In the genomic region with DNA sequence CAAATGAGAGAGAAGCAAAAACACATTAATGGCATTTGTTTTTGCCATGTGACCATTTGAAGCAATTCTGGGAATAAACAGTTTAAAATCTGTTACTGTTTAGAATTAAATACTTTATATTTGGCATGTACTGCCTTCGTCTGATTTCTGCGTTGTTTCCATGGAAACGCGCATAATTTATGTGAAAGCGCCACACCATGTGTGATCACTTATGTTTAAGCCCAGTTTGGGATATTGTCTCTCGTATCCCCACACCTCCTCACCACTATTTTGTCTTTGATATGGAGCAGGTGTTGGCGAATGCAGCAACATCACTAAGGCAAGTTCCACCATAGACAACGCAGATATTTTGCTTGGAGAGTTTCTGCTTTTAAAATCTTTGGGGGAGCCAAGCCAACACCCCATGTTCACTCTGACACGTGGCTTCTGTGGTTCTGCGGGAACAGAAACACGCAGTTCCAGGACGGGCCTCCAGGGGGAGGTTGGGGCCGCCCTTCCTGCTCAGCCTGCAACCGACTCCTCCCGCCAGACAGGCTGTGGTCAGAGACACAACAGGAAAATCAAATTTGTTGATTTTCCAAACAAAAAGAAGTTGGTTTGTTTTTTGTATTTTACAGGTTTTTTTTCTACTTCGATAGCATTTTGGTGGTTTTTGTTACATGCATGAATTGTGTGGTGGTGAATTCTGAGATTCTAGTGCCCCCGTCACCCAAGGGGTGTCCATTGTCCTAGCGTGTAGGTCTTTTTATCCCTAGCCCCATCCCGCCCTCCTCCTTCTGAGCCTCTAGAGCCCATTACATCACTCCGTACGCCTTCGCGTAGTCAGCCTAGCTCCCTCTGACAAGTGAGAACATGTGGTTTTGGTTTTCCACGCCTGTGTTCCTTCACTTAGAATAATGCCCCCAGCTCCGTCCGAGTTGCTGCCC, we compare ENCODE assay signal across 8 cellular contexts.
DNase-seq lines count a peak whose midpoint lies in the region; ATAC-seq and TF ChIP-seq lines count a peak whose summit lies in the region.

No MANE protein-coding gene starts in this region.

- no peak overlapping the region for H3K9ac ChIP-seq in GM23248

- peak; percentile 78 for DNase-seq in GM23248
- peak; percentile 36 for DNase-seq in SW480 (ENCODE audit: low spot score)
- no peak for DNase-seq in astrocyte of the cerebellum (ENCODE audit: low read depth)
- DNase-seq in hepatic stellate cell (ENCODE audit: low spot score), result peak; percentile 75

- H3K4me3 ChIP-seq in GM23248 (peak overlapping the region; percentile 39), astrocyte of the cerebellum (ENCODE audit: low read depth, low read length) (no peak overlapping the region), skin epidermis (no peak overlapping the region)

- no peaks in the 10 kb centered on the region for H3K36me3 ChIP-seq in GM23248 (ENCODE audit: low read depth)

- in situ Hi-C loops in GM23248 (cut with MboI), result no loop called here
- in situ Hi-C loops in astrocyte of the cerebellum (cut with HindIII; ENCODE audit: low sequenced_read_pairs), result no loop called here

- TF ChIP-seq CTCF in C4-2B (conservative IDR thresholded peaks at IDR 0.05) (peak; percentile 87), astrocyte of the cerebellum (IDR thresholded peaks at IDR 0.05; ENCODE audit: low read depth, low read length, missing control alignments) (peak; percentile 51)

- H3K27ac ChIP-seq in C4-2B (no peak overlapping the region), GM23248 (no peak overlapping the region), skin epidermis (peak overlapping the region in 11 of 21 experiments; percentile 0 to 80 (median 65))

- peak overlapping the region; percentile 56 for H2AFZ ChIP-seq in GM23248

- no peaks in the 10 kb centered on the region for H3K4me1 ChIP-seq in GM23248 (ENCODE audit: insufficient read depth)

- H3K9me2 ChIP-seq in GM23248 (ENCODE audit: insufficient read depth), result no peaks in the 10 kb centered on the region

- ATAC-seq in HG02759 (IDR thresholded peaks at IDR 0.05; ENCODE audit: unreplicated experiment) (no peak), HG03135 (IDR thresholded peaks at IDR 0.05; ENCODE audit: unreplicated experiment) (no peak)

- peaks cover 18% of the 10 kb centered on the region for H3K27me3 ChIP-seq in GM23248 (replicated peaks; ENCODE audit: insufficient read depth)

- H3K9me3 ChIP-seq in GM23248 (ENCODE audit: low read depth), result no peaks in the 10 kb centered on the region

- peak overlapping the region; percentile 54 for H3K4me2 ChIP-seq in GM23248 (ENCODE audit: unreplicated experiment)

- no peaks in the 10 kb centered on the region for H4K20me1 ChIP-seq in GM23248 (ENCODE audit: insufficient read depth)

- H3F3A ChIP-seq in GM23248 (ENCODE audit: insufficient read depth), result no peaks in the 10 kb centered on the region

- 3 to 4% methylated on average over 26 of the region's 26 CpGs for WGBS in GM23248 (ENCODE audit: low coverage in 1 of 2, low lambda C conversion rate in 2 of 2, missing lambda C conversion rate in 2 of 2), 2 experiments

- H3K79me2 ChIP-seq in GM23248 (ENCODE audit: insufficient read depth), result no peaks in the 10 kb centered on the region

Comparison
In these comparisons a context has a peak if more than half of its experiments do, and no peak if none do; other contexts are left out.
1. H3K27ac ChIP-seq: peak in skin epidermis (11 of 21); none in C4-2B (single experiment) and GM23248 (single experiment).